In the genomic region with DNA sequence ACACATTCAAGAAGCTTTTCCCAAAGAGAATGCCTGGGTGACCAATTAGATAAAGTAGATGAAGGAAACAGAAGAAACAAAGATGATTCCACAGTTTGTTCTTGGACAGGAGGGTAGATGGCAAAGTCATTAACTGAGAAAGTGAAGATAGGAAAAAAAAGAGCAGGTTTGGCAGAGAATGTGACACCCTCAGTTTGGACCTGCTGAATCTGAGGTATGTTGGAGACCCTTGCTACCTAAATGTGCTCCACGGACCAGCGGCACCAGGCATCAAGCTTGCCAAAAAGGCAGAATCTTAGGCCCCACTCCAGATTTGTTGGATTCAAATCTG, we compare ENCODE assay signal across 20 cellular contexts. TPM values are rescaled to one million over a fixed set of nuclear protein-coding genes. Genes with fewer than 3 reads are reported as not detected.
DNase-seq lines count a peak whose midpoint lies in the region; ATAC-seq, FAIRE-seq and TF ChIP-seq lines count a peak whose summit lies in the region.
"Had no signal": no experiment of that assay in that cellular context is flagged by ENCODE, and none has a peak within 500 bp of the region (broad histone marks: within the 10 kb centered on the region; RNA-seq: fewer than 3 reads in every experiment).

No MANE protein-coding gene starts in this region.

- peak overlapping the region; percentile 73 for H3K27ac ChIP-seq in K562 (ENCODE audit: extremely low read depth, low read depth, low read length)
- peak overlapping the region; percentile 49 for H3K27ac ChIP-seq in keratinocyte (ENCODE audit: control insufficient read depth, insufficient read depth, low read length)
- H3K27ac ChIP-seq: ascending aorta, ovary had no signal

- no peak for TF ChIP-seq RAD21 in K562 (CRISPR knock-in tag; conservative IDR thresholded peaks at IDR 0.05 in 1 of 2, IDR thresholded peaks at IDR 0.05 in 1 of 2)

- H3K36me3 ChIP-seq in BJ (ENCODE audit: control insufficient read depth, insufficient read depth, low read length) (no peaks in the 10 kb centered on the region), K562 (ENCODE audit: control insufficient read depth, insufficient read depth, low read length) (no peaks in the 10 kb centered on the region), keratinocyte (ENCODE audit: control insufficient read depth in 2 of 2, extremely low read depth in 1 of 2, insufficient read depth in 2 of 2, low read length in 2 of 2) (peaks cover 0 to 4% of the 10 kb centered on the region in 2 experiments), skeletal muscle satellite cell (ENCODE audit: insufficient read depth, low read length) (peaks cover 9% of the 10 kb centered on the region)
- H3K36me3 ChIP-seq: ascending aorta, ovary had no signal

- H3K9me3 Mint-ChIP-seq in activated CD4-positive, alpha-beta memory T cell treated with anti-CD3 and anti-CD28 coated beads, Interleukin-2, amount 10 ng/mL, durations not matched to agents 7 days and 5 days: no peaks in the 10 kb centered on the region
- H3K9me3 Mint-ChIP-seq: T-helper 1 cell treated with Interleukin-12 subunit alpha and Interleukin-12 subunit beta and Interleukin-4 antibody, amounts not matched to agents 30 μg/mL and 1 μg/mL, for 36 hours had no signal

- FAIRE-seq in K562 (lab: Jason Lieb, UNC) (no peak), keratinocyte (lab: Jason Lieb, UNC) (no peak)
- FAIRE-seq: GM12891, H1, islet of Langerhans had no signal

- no peak overlapping the region for H3K27ac Mint-ChIP-seq in activated CD4-positive, alpha-beta memory T cell treated with anti-CD3 and anti-CD28 coated beads, Interleukin-2, amount 10 ng/mL, durations not matched to agents 7 days and 5 days
- H3K27ac Mint-ChIP-seq: T-helper 1 cell treated with Interleukin-12 subunit alpha and Interleukin-12 subunit beta and Interleukin-4 antibody, amounts not matched to agents 30 μg/mL and 1 μg/mL, for 36 hours had no signal

- H3K27me3 ChIP-seq in BJ (ENCODE audit: control insufficient read depth, insufficient read depth, low read length): no peaks in the 10 kb centered on the region
- no peaks in the 10 kb centered on the region for H3K27me3 ChIP-seq in K562 (ENCODE audit: control insufficient read depth in 2 of 2, insufficient read depth in 2 of 2, low read length in 2 of 2)
- H3K27me3 ChIP-seq in keratinocyte (ENCODE audit: control insufficient read depth, extremely low read depth, insufficient read depth, low read length): no peaks in the 10 kb centered on the region
- no peaks in the 10 kb centered on the region for H3K27me3 ChIP-seq in skeletal muscle satellite cell (ENCODE audit: control insufficient read depth, insufficient read depth, low read length)
- H3K27me3 ChIP-seq: ascending aorta, ovary had no signal

- DNase-seq in BJ (ENCODE audit: low read depth): no peak
- DNase-seq in K562 (ENCODE audit: extremely low read depth in 1 of 4, low spot score in 3 of 4): no peak
- DNase-seq in keratinocyte (ENCODE audit: low read depth, low spot score): no peak
- DNase-seq in NCI-H2081 treated with DMSO at 0.1 percent for 48 hours (lab: John Stamatoyannopoulos, UW): no peak
- no peak for DNase-seq in inferior parietal cortex (ENCODE audit: extremely low spot score)
- DNase-seq in activated CD4-positive, alpha-beta memory T cell treated with anti-CD3 and anti-CD28 coated beads, Interleukin-2, amount 10 ng/mL, durations not matched to agents 7 days and 5 days: no peak
- no peak for DNase-seq in HCEC 1CT
- DNase-seq: activated gamma-delta T cell treated with Interleukin-2 at 50 U/mL for 16 hours; Calu3; cortex of kidney; NCI-H1436 treated with DMSO at 0.1 percent for 48 hours; NCI-H345; ovary; stimulated activated naive CD4-positive, alpha-beta T cell treated with Interleukin-2 at 50 U/mL for 16 hours had no signal

- H3K9ac ChIP-seq in K562 (ENCODE audit: insufficient read depth in 1 of 2, low read depth in 2 of 2, low read length in 2 of 2): peak overlapping the region; percentile 34 to 84; a peak in 3 of 4 replicates
- peak overlapping the region; percentile 51 for H3K9ac ChIP-seq in keratinocyte (ENCODE audit: control insufficient read depth, extremely low read depth, insufficient read depth, low read length)
- no peak overlapping the region for H3K9ac ChIP-seq in skeletal muscle satellite cell (ENCODE audit: low read depth, low read length)

- H4K20me1 ChIP-seq in K562 (replicated peaks; ENCODE audit: control insufficient read depth, insufficient read depth, low read length) (no peaks in the 10 kb centered on the region), keratinocyte (ENCODE audit: control insufficient read depth, extremely low read depth, insufficient read depth, low read length) (no peaks in the 10 kb centered on the region)

- in situ Hi-C loops in K562 (cut with MboI): no loop called here

- 40% methylated on average over 2 of the region's 2 CpGs for WGBS in K562 (ENCODE audit: insufficient coverage, low coverage, missing lambda C conversion rate)

- POLR2A ChIA-PET in BJ (lab: Charles Lee) (no interaction called here), K562 (lab: Yijun Ruan, JAX) (interaction anchor here (0.5 to 1.5 kb wide), 7 partner anchors 8 to 104 kb away, joined by 3 to 4 read pairs (median 3); no protein-coding TSS in a partner anchor)
- POLR2A ChIA-PET in activated CD4-positive, alpha-beta memory T cell treated with anti-CD3 and anti-CD28 coated beads, Interleukin-2, amount 10 ng/mL, durations not matched to agents 7 days and 5 days (lab: Charles Lee): no interaction called here

- intact Hi-C loops in K562 (cut with micrococcal nuclease): loop anchor here (5.0 kb wide), 1 partner anchor 158 kb away; no protein-coding TSS in a partner anchor

- H3K27me3 Mint-ChIP-seq in activated CD4-positive, alpha-beta memory T cell treated with anti-CD3 and anti-CD28 coated beads, Interleukin-2, amount 10 ng/mL, durations not matched to agents 7 days and 5 days: no peaks in the 10 kb centered on the region

- H3K4me1 ChIP-seq in K562 (replicated peaks in 1 of 2; ENCODE audit: control insufficient read depth in 2 of 2, insufficient read depth in 2 of 2, low read length in 2 of 2): peaks cover 12 to 46% of the 10 kb centered on the region in 2 experiments; a peak in 4 of 5 replicates
- H3K4me1 ChIP-seq in keratinocyte (ENCODE audit: control insufficient read depth, extremely low read depth, insufficient read depth, low read length): peaks cover 15% of the 10 kb centered on the region
- H3K4me1 ChIP-seq in skeletal muscle satellite cell (ENCODE audit: control insufficient read depth, insufficient read depth, low read length): peaks cover 29% of the 10 kb centered on the region
- H3K4me1 ChIP-seq: ascending aorta had no signal

- CTCF ChIA-PET in BJ (lab: Yijun Ruan, JAX) (interaction anchor here (1.0 kb wide), 1 partner anchor 49 kb away, joined by 3 read pairs; a partner anchor contains a TSS), K562 (lab: Yijun Ruan, JAX; ENCODE audit: low intra/inter-chr PET ratio) (no interaction called here)
- CTCF ChIA-PET in activated CD4-positive, alpha-beta memory T cell treated with anti-CD3 and anti-CD28 coated beads, Interleukin-2, amount 10 ng/mL, durations not matched to agents 7 days and 5 days (lab: Charles Lee): interaction anchor here (1.4 to 1.7 kb wide), 2 partner anchors 11 to 19 kb away, joined by 3 read pairs; no protein-coding TSS in a partner anchor

- H3K4me2 ChIP-seq in K562 (ENCODE audit: insufficient read depth, low read length) (peak overlapping the region; percentile 75), keratinocyte (ENCODE audit: control insufficient read depth, extremely low read depth, insufficient read depth, low read depth, low read length) (peak overlapping the region; percentile 80), skeletal muscle satellite cell (ENCODE audit: low read length) (peak overlapping the region; percentile 10)

- ATAC-seq in K562: peak; percentile 5

- H3K9me3 ChIP-seq in K562 (replicated peaks; ENCODE audit: control insufficient read depth, insufficient read depth, low read depth, low read length) (no peaks in the 10 kb centered on the region), keratinocyte (ENCODE audit: control insufficient read depth, low read depth, low read length) (no peaks in the 10 kb centered on the region), skeletal muscle satellite cell (replicated peaks; ENCODE audit: low read length) (no peaks in the 10 kb centered on the region)
- H3K9me3 ChIP-seq: ascending aorta, ovary had no signal

- dilution Hi-C loops in keratinocyte (cut with MboI; ENCODE audit: extremely low pct_ligation_motif_present, low sequenced_read_pairs): no loop called here

- H2AFZ ChIP-seq in K562 (ENCODE audit: low read depth, low read length) (peak overlapping the region; percentile 79), keratinocyte (ENCODE audit: control insufficient read depth, low read length) (no peak overlapping the region)

- H3K9me1 ChIP-seq in K562 (ENCODE audit: control insufficient read depth, insufficient read depth, low read length): no peaks in the 10 kb centered on the region
- H3K9me1 ChIP-seq in keratinocyte (ENCODE audit: control insufficient read depth, extremely low read depth, insufficient read depth, low read length): no peaks in the 10 kb centered on the region

- TSS peak; percentile 89 for BruUV-seq in K562 (replicated peaks; lab: Mats Ljungman, UMichigan)

- TF ChIP-seq POLR2A in K562 (conservative IDR thresholded peaks at IDR 0.05): no peak

- H3K79me2 ChIP-seq in K562 (ENCODE audit: control insufficient read depth, insufficient read depth, low read length) (peaks cover 48% of the 10 kb centered on the region), keratinocyte (ENCODE audit: control insufficient read depth, insufficient read depth, low read length) (peaks cover 73% of the 10 kb centered on the region)

- H3K36me3 Mint-ChIP-seq in activated CD4-positive, alpha-beta memory T cell treated with anti-CD3 and anti-CD28 coated beads, Interleukin-2, amount 10 ng/mL, durations not matched to agents 7 days and 5 days (ENCODE audit: low read depth): no peaks in the 10 kb centered on the region

- TF ChIP-seq CTCF in BJ (IDR thresholded peaks at IDR 0.05; ENCODE audit: insufficient read depth, low read depth, low read length) (no peak), K562 (IDR thresholded peaks at IDR 0.05 in 2 of 3, conservative IDR thresholded peaks at IDR 0.05 in 1 of 3; ENCODE audit: insufficient read depth in 2 of 3, low read depth in 1 of 3, low read length in 3 of 3) (no peak), keratinocyte (optimal IDR thresholded peaks at IDR 0.05 in 1 of 3, IDR thresholded peaks at IDR 0.05 in 1 of 3, conservative IDR thresholded peaks at IDR 0.05 in 1 of 3; ENCODE audit: extremely low read depth in 1 of 3, insufficient read depth in 2 of 3, low read length in 3 of 3) (no peak)

- H3K4me1 Mint-ChIP-seq in activated CD4-positive, alpha-beta memory T cell treated with anti-CD3 and anti-CD28 coated beads, Interleukin-2, amount 10 ng/mL, durations not matched to agents 7 days and 5 days: peaks cover 10% of the 10 kb centered on the region

- TF ChIP-seq EP300 in K562 (IDR thresholded peaks at IDR 0.05; ENCODE audit: low read length): no peak

- H3K4me3 Mint-ChIP-seq in activated CD4-positive, alpha-beta memory T cell treated with anti-CD3 and anti-CD28 coated beads, Interleukin-2, amount 10 ng/mL, durations not matched to agents 7 days and 5 days: no peak overlapping the region
- H3K4me3 Mint-ChIP-seq: T-helper 1 cell treated with Interleukin-12 subunit alpha and Interleukin-12 subunit beta and Interleukin-4 antibody, amounts not matched to agents 30 μg/mL and 1 μg/mL, for 36 hours had no signal

- peak overlapping the region; percentile 30 for H3K4me3 ChIP-seq in BJ (ENCODE audit: low read depth, low read length)
- peak overlapping the region; percentile 6 for H3K4me3 ChIP-seq in K562
- H3K4me3 ChIP-seq in keratinocyte (ENCODE audit: control insufficient read depth in 2 of 3, extremely low read depth in 1 of 3, insufficient read depth in 2 of 3, low read depth in 1 of 3, low read length in 3 of 3): peak overlapping the region; percentile 23 to 56 (median 53)
- H3K4me3 ChIP-seq in skeletal muscle satellite cell (ENCODE audit: low read length): no peak overlapping the region
- H3K4me3 ChIP-seq: ascending aorta, ovary had no signal

RNA-seq across cellular contexts. Expression of a gene that starts 49.7 kb away (rescaled TPM):
- 9.8 and 15.9 TPM in 2 replicates for polyA plus RNA-seq in BJ (2011; rRNA removed)
- 15.4 and 22.8 TPM in 2 replicates for polyA minus RNA-seq in BJ (2011; rRNA and poly(A)+ RNA removed)
- total RNA-seq in K562 (2011; cell fraction: chromatin; rRNA removed; ENCODE audit: low replicate concordance): 15.1 and 38.1 TPM in 2 replicates
- total RNA-seq in K562 (2011; cell fraction: nucleolus; rRNA removed): 9.8 and 11.2 TPM in 2 replicates
- total RNA-seq in K562 (2011; cell fraction: nucleoplasm; rRNA removed): 14.4 and 21.6 TPM in 2 replicates
- total RNA-seq in K562 (2014; rRNA removed): 15.5 and 16.2 TPM in 2 replicates
- 29.7 and 33.9 TPM in 2 replicates for total RNA-seq in K562 (2014; rRNA removed; fragmentation: Illumina TruSeq; extraction: Trizol)
- 21.6 and 24.3 TPM in 2 replicates for total RNA-seq in K562 (2015; rRNA removed; fragmentation: Illumina TruSeq; extraction: Trizol)
- total RNA-seq in K562 (2021): 18.4 and 21.1 TPM in 2 replicates
- polyA plus RNA-seq in K562 (2011; rRNA removed): 25.6 and 25.8 TPM in 2 replicates
- 4.0 and 10.9 TPM in 2 replicates for polyA plus RNA-seq in K562 (2011; cell fraction: cytosol; rRNA removed)
- polyA plus RNA-seq in K562 (2011; cell fraction: nucleus; rRNA removed): 7.1 and 10.8 TPM in 2 replicates
- 14.6 and 19.2 TPM in 2 replicates for polyA plus RNA-seq in K562 (2012)
- 20.2 and 22.0 TPM in 2 replicates for polyA plus RNA-seq in K562 (2014; fragmentation: Illumina TruSeq; extraction: Trizol)
- 10 to 100 TPM; 17.8 to 19.0 TPM for polyA plus RNA-seq in K562 (2014; fragmentation: Nextera tagmentation; extraction: Ambion mirVana)
- 11.8 and 13.3 TPM in 2 replicates for polyA plus RNA-seq in K562 (2014; rRNA removed)
- polyA minus RNA-seq in K562 (2011; rRNA and poly(A)+ RNA removed): 38.4 and 50.9 TPM in 2 replicates
- polyA minus RNA-seq in K562 (2011; cell fraction: cytosol; rRNA and poly(A)+ RNA removed): 16.6 and 20.7 TPM in 2 replicates
- 13.2 and 34.0 TPM in 2 replicates for polyA minus RNA-seq in K562 (2011; cell fraction: nucleus; rRNA and poly(A)+ RNA removed)
- 7.1 to 22.0 TPM (median 17.7 TPM) in 3 replicates for polyA plus RNA-seq in keratinocyte
- polyA plus RNA-seq in keratinocyte (2011; ENCODE audit: low read depth): 2.6 TPM
- 8.0 and 12.3 TPM in 2 replicates for polyA plus RNA-seq in keratinocyte (2011; cell fraction: cytosol; rRNA removed)
- polyA plus RNA-seq in keratinocyte (2011; cell fraction: nucleus; rRNA removed): 6.6 and 7.7 TPM in 2 replicates
- 2.5 and 24.4 TPM in 2 replicates for polyA plus RNA-seq in keratinocyte (2012; ENCODE audit: low replicate concordance)
- polyA minus RNA-seq in keratinocyte: 6.2 to 21.2 TPM (median 11.5 TPM) in 3 replicates
- 11.3 TPM for polyA minus RNA-seq in keratinocyte (2011; cell fraction: cytosol; rRNA and poly(A)+ RNA removed)
- 10.1 and 18.2 TPM in 2 replicates for polyA minus RNA-seq in keratinocyte (2011; cell fraction: nucleus; rRNA and poly(A)+ RNA removed)
- 36.5 and 37.1 TPM in 2 replicates for total RNA-seq in skeletal muscle satellite cell (2012; rRNA removed)
- 10 to 100 TPM; 14.8 to 18.0 TPM for total RNA-seq in activated CD4-positive, alpha-beta memory T cell treated with anti-CD3 and anti-CD28 coated beads, Interleukin-2, amount 10 ng/mL, durations not matched to agents 7 days and 5 days

Comparison
In these comparisons a context has a peak if more than half of its experiments do, and no peak if none do; other contexts are left out.
1. H3K4me2 ChIP-seq: peak in every context shown above with its lines; median percentile 80 in keratinocyte; 75 in K562; 10 in skeletal muscle satellite cell.